1 cellular context compared by ENCODE assay signal in genomic region chr5:57215629-57216195, GRCh38.
TF ChIP-seq lines count a peak whose summit lies in the region.

No MANE protein-coding gene starts in this region.

TF ChIP-seq in K562, 482 proteins besides CTCF, POLR2A, EP300 and RAD21 (continued from another document):
- TF ChIP-seq CBX2 (IDR thresholded peaks at IDR 0.05; ENCODE audit: insufficient read depth, low read length, poor library complexity, severe bottlenecking) (no peak), POLR2G (IDR thresholded peaks at IDR 0.05; ENCODE audit: low read depth, low read length) (no peak), ZFPM2 (CRISPR knock-in tag; IDR thresholded peaks at IDR 0.05) (no peak), MAFG (tag; conservative IDR thresholded peaks at IDR 0.05) (peak; percentile 21; the same call in 1 of the 2 replicates), HDAC2 (IDR thresholded peaks at IDR 0.05) (no peak), ATF1 (CRISPR knock-in tag; IDR thresholded peaks at IDR 0.05) (no peak), ATF1 (tag; IDR thresholded peaks at IDR 0.05) (no peak), NR2C1 (IDR thresholded peaks at IDR 0.05) (no peak), NR2C1 (tag; IDR thresholded peaks at IDR 0.05) (no peak), HINFP (tag; conservative IDR thresholded peaks at IDR 0.05; ENCODE audit: low read depth) (no peak)
